ENCODE assay signal across 18 cellular contexts in the genomic region with DNA sequence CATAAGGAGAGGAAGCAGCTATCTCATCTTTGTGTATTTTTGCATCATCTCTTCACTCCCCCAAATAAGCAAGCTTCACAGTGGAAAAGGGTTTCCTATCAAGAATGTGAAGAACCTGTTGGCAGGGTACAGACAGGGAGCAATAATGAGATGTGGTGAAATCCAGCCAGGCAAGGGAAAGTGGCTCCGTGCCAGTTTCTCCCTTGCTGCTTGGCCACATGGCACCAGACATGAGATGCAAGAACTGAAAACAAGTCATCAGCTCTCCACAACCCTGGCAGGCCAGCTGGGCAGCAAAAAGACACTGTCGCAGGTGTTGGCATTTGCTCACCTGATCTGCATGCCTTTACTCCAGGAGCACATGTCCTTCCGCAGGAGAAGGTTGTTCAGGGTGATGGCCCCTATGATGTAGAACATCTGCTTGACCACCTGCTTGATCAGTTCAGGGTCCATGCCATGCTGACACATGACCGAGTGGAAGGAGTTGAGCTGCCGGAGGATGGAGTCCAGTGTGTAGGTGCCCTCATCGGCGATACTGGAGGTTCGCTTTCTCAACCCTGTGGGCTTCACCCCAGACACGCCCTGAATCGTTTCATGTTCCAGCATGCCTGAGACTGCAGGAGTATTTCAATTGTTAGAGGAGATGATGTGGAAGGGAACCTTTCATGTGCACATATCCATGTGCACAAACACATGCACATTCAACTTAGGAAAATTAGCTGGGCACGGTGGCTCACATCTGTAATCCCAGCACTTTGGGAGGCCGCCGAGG. TPM values are rescaled to one million over a fixed set of nuclear protein-coding genes. Genes with fewer than 3 reads are reported as not detected.
DNase-seq lines count a peak whose midpoint lies in the region; ATAC-seq, FAIRE-seq and TF ChIP-seq lines count a peak whose summit lies in the region.
"Had no signal": no experiment of that assay in that cellular context is flagged by ENCODE, and none has a peak within 500 bp of the region (broad histone marks: within the 10 kb centered on the region; RNA-seq: fewer than 3 reads in every experiment).

No MANE protein-coding gene starts in this region.

- H3K27me3 ChIP-seq in dorsolateral prefrontal cortex (no peaks in the 10 kb centered on the region), stomach (no peaks in the 10 kb centered on the region)
- H3K27me3 ChIP-seq: ascending aorta, hepatocyte had no signal

- TF ChIP-seq POLR2A in GM12891 (IDR thresholded peaks at IDR 0.05; ENCODE audit: low read depth, low read length) (no peak), stomach (IDR thresholded peaks at IDR 0.05) (no peak)

- H3K4me3 Mint-ChIP-seq in activated T-helper 2 cell treated with anti-CD3 and anti-CD28 coated beads, Interferon-gamma antibody, Interleukin-2, Interleukin-4, amounts not matched to agents 10 μg/mL and 5 μg/mL and 100 μg/mL, durations not matched to agents 14 hours and 24 hours and 36 hours (ENCODE audit: low read depth): no peak overlapping the region
- H3K4me3 Mint-ChIP-seq: activated B cell treated with CpG ODN at 0.5 μM for 24 hours; T-helper 1 cell treated with Interleukin-12 subunit alpha and Interleukin-12 subunit beta and Interleukin-4 antibody, amounts not matched to agents 30 μg/mL and 1 μg/mL, for 36 hours had no signal

- no peaks in the 10 kb centered on the region for H3K9me3 ChIP-seq in stomach
- H3K9me3 ChIP-seq: ascending aorta, prostate gland had no signal

- no peaks in the 10 kb centered on the region for H3K9me3 Mint-ChIP-seq in activated T-helper 2 cell treated with anti-CD3 and anti-CD28 coated beads, Interferon-gamma antibody, Interleukin-2, Interleukin-4, amounts not matched to agents 10 μg/mL and 5 μg/mL and 100 μg/mL, durations not matched to agents 14 hours and 24 hours and 36 hours
- H3K9me3 Mint-ChIP-seq: activated B cell treated with CpG ODN at 0.5 μM for 24 hours; T-helper 1 cell treated with Interleukin-12 subunit alpha and Interleukin-12 subunit beta and Interleukin-4 antibody, amounts not matched to agents 30 μg/mL and 1 μg/mL, for 36 hours had no signal

- peaks cover 27 to 90% (median 80%) of the 10 kb centered on the region in 4 donors for H3K36me3 ChIP-seq in stomach
- H3K36me3 ChIP-seq: prostate gland had no signal

- H3K4me3 ChIP-seq in dorsolateral prefrontal cortex: no peak overlapping the region
- no peak overlapping the region for H3K4me3 ChIP-seq in stomach
- H3K4me3 ChIP-seq: ascending aorta, hepatocyte, prostate gland had no signal

- H3K27ac ChIP-seq in dorsolateral prefrontal cortex (peak overlapping the region in 29 of 59 donors; percentile 4 to 70 (median 23)), stomach (no peak overlapping the region)
- H3K27ac ChIP-seq: ascending aorta, hepatocyte, prostate gland had no signal

- no peaks in the 10 kb centered on the region for H3K4me1 Mint-ChIP-seq in activated T-helper 2 cell treated with anti-CD3 and anti-CD28 coated beads, Interferon-gamma antibody, Interleukin-2, Interleukin-4, amounts not matched to agents 10 μg/mL and 5 μg/mL and 100 μg/mL, durations not matched to agents 14 hours and 24 hours and 36 hours (ENCODE audit: low read depth)
- H3K4me1 Mint-ChIP-seq: activated B cell treated with CpG ODN at 0.5 μM for 24 hours had no signal

- 91 to 95% (median 92%) methylated on average over 13 of the region's 13 CpGs for WGBS in stomach, 5 donors

- H3K27ac Mint-ChIP-seq in activated T-helper 2 cell treated with anti-CD3 and anti-CD28 coated beads, Interferon-gamma antibody, Interleukin-2, Interleukin-4, amounts not matched to agents 10 μg/mL and 5 μg/mL and 100 μg/mL, durations not matched to agents 14 hours and 24 hours and 36 hours: no peak overlapping the region
- H3K27ac Mint-ChIP-seq: activated B cell treated with CpG ODN at 0.5 μM for 24 hours; T-helper 1 cell treated with Interleukin-12 subunit alpha and Interleukin-12 subunit beta and Interleukin-4 antibody, amounts not matched to agents 30 μg/mL and 1 μg/mL, for 36 hours had no signal

- TF ChIP-seq CTCF in dorsolateral prefrontal cortex (IDR thresholded peaks at IDR 0.05 in 54 of 56, conservative IDR thresholded peaks at IDR 0.05 in 2 of 56; ENCODE audit: low read depth in 1 of 56, partially characterized antibody in 56 of 56): no peak
- TF ChIP-seq CTCF in stomach (IDR thresholded peaks at IDR 0.05): no peak

- H3K27me3 Mint-ChIP-seq in activated T-helper 2 cell treated with anti-CD3 and anti-CD28 coated beads, Interferon-gamma antibody, Interleukin-2, Interleukin-4, amounts not matched to agents 10 μg/mL and 5 μg/mL and 100 μg/mL, durations not matched to agents 14 hours and 24 hours and 36 hours (ENCODE audit: low read depth): no peaks in the 10 kb centered on the region
- H3K27me3 Mint-ChIP-seq: activated B cell treated with CpG ODN at 0.5 μM for 24 hours had no signal

- peak; percentile 71 for ATAC-seq in left lobe of liver

- no peak for TF ChIP-seq EP300 in stomach (IDR thresholded peaks at IDR 0.05)

- FAIRE-seq in GM12891 (lab: Jason Lieb, UNC): peak; percentile 71
- FAIRE-seq: GM19239 had no signal

- DNase-seq in GM12891 (ENCODE audit: insufficient read length, low spot score) (no peak), NCI-H446 treated with DMSO at 0.1 percent for 48 hours (lab: John Stamatoyannopoulos, UW) (peak; percentile 12), dorsolateral prefrontal cortex (peak in 6 of 10 donors; percentile 21 to 95 (median 54)), left lobe of liver (ENCODE audit: low spot score) (peak; percentile 51), stomach (no peak), SW 1271 (lab: John Stamatoyannopoulos, UW) (no peak)
- DNase-seq in activated naive CD4-positive, alpha-beta T cell treated with Interleukin-2 at 50 U/mL for 16 hours: no peak
- no peak for DNase-seq in activated T-helper 2 cell treated with anti-CD3 and anti-CD28 coated beads, Interferon-gamma antibody, Interleukin-2, Interleukin-4, amounts not matched to agents 10 μg/mL and 5 μg/mL and 100 μg/mL, durations not matched to agents 14 hours and 24 hours and 36 hours (ENCODE audit: low spot score)
- DNase-seq: activated B cell treated with CpG ODN at 0.5 μM for 24 hours; activated effector memory CD4-positive, alpha-beta T cell treated with Interleukin-2 at 50 U/mL for 16 hours; dermis blood vessel endothelial cell; NCI-H1436 treated with DMSO at 0.1 percent for 48 hours; NCI-H526 treated with DMSO at 0.1 percent for 48 hours had no signal

- no peaks in the 10 kb centered on the region for H3K4me1 ChIP-seq in stomach
- H3K4me1 ChIP-seq: ascending aorta, prostate gland had no signal

- peaks cover 54% of the 10 kb centered on the region for H3K36me3 Mint-ChIP-seq in activated T-helper 2 cell treated with anti-CD3 and anti-CD28 coated beads, Interferon-gamma antibody, Interleukin-2, Interleukin-4, amounts not matched to agents 10 μg/mL and 5 μg/mL and 100 μg/mL, durations not matched to agents 14 hours and 24 hours and 36 hours (ENCODE audit: low read depth)

- intact Hi-C loops in dorsolateral prefrontal cortex (cut with DNase I): no loop called here
- intact Hi-C loops in stomach (cut with DNase I; ENCODE audit: low total_unique reads): no loop called here
- intact Hi-C loops in activated T-helper 2 cell treated with anti-CD3 and anti-CD28 coated beads, Interferon-gamma antibody, Interleukin-2, Interleukin-4, amounts not matched to agents 10 μg/mL and 5 μg/mL and 100 μg/mL, durations not matched to agents 14 hours and 24 hours and 36 hours (cut with micrococcal nuclease): no loop called here

TF ChIP-seq in GM12891, 5 proteins besides CTCF, POLR2A, EP300 and RAD21:
- TF ChIP-seq TAF1 (IDR thresholded peaks at IDR 0.05; ENCODE audit: low read depth, low read length): no peak
- TF ChIP-seq SPI1 (IDR thresholded peaks at IDR 0.05; ENCODE audit: low read depth, low read length): no peak

RNA-seq across cellular contexts. Expression of gene MYO5C, which starts 23.3 kb away (rescaled TPM):
- 0.56 TPM for polyA plus RNA-seq in GM12891 (2012; ENCODE audit: low read depth, missing spikeins)
- total RNA-seq in dorsolateral prefrontal cortex: 10 to 100 TPM in 100 of 120 experiments, 1 to 10 TPM in 20; 5.9 to 29.2 (median 12.9) TPM
- 6.3 TPM for total RNA-seq in left lobe of liver
- 100 to 1,000 TPM in 1 of 5 donors, 10 to 100 TPM in 4; 22.8 to 148 (median 64.3) TPM for total RNA-seq in stomach
- 1 to 10 TPM; 4.3 to 9.0 (median 5.8) TPM for polyA plus RNA-seq in stomach
- 0.32 and 0.64 TPM in 2 replicates for total RNA-seq in activated T-helper 2 cell treated with anti-CD3 and anti-CD28 coated beads, Interferon-gamma antibody, Interleukin-2, Interleukin-4, amounts not matched to agents 10 μg/mL and 5 μg/mL and 100 μg/mL, durations not matched to agents 14 hours and 24 hours and 36 hours

Comparison
In these comparisons a context has a peak if more than half of its experiments do, and no peak if none do; other contexts are left out.
1. DNase-seq: peak in NCI-H446 treated with DMSO at 0.1 percent for 48 hours (single experiment), dorsolateral prefrontal cortex (6 of 10) and left lobe of liver (single experiment); none in GM12891 (single experiment), stomach (single experiment), activated naive CD4-positive, alpha-beta T cell treated with Interleukin-2 at 50 U/mL for 16 hours (single experiment), activated T-helper 2 cell treated with anti-CD3 and anti-CD28 coated beads, Interferon-gamma antibody, Interleukin-2, Interleukin-4, amounts not matched to agents 10 μg/mL and 5 μg/mL and 100 μg/mL, durations not matched to agents 14 hours and 24 hours and 36 hours (single experiment) and SW 1271 (0 of 2).